In genomic region chr16:67885545-67885944, GRCh38 we compare ENCODE assay signal across 1 cellular context.
A peak's percentile ranks its signal among the peaks of the same experiment; 100 is the strongest.
TF ChIP-seq lines count a peak whose summit lies in the region.

No MANE protein-coding gene starts in this region.

TF ChIP-seq in HepG2, 621 proteins besides CTCF, POLR2A, EP300 and RAD21:
- TF ChIP-seq ZNF263 (CRISPR knock-in tag; IDR thresholded peaks at IDR 0.05) (peak; percentile 79), FOXP4 (CRISPR knock-in tag; IDR thresholded peaks at IDR 0.05) (no peak), XBP1 (CRISPR knock-in tag; IDR thresholded peaks at IDR 0.05) (no peak), PAX8 (CRISPR knock-in tag; IDR thresholded peaks at IDR 0.05; ENCODE audit: borderline replicate concordance) (no peak), ZSCAN22 (CRISPR knock-in tag; IDR thresholded peaks at IDR 0.05) (no peak), ZNF563 (CRISPR knock-in tag; IDR thresholded peaks at IDR 0.05) (no peak), NFE2L2 (IDR thresholded peaks at IDR 0.05; ENCODE audit: low read length) (peak; percentile 50; the same call in 1 of the 2 replicates), AGO2 (optimal IDR thresholded peaks at IDR 0.05; ENCODE audit: low read depth, low read length) (peak; percentile 51), ZNF292 (CRISPR knock-in tag; IDR thresholded peaks at IDR 0.05; ENCODE audit: borderline replicate concordance, low read depth) (no peak), PATZ1 (CRISPR knock-in tag; IDR thresholded peaks at IDR 0.05) (no peak)
